Comparison of ENCODE assay signal across 29 cellular contexts in genomic region chr2:100358554-100358953, GRCh38. TPM values are rescaled to one million over a fixed set of nuclear protein-coding genes. Genes with fewer than 3 reads are reported as not detected.
"Had no signal": no experiment of that assay in that cellular context is flagged by ENCODE, and none has a peak within 500 bp of the region (broad histone marks: within the 10 kb centered on the region; RNA-seq: fewer than 3 reads in every experiment).

No MANE protein-coding gene starts in this region.

- H3K4me1 ChIP-seq: colonic mucosa, esophagus muscularis mucosa, esophagus squamous epithelium, foreskin keratinocyte, gastrocnemius medialis, gastroesophageal sphincter, heart left ventricle, heart right ventricle had no signal

- FAIRE-seq: colon, endometrium, endothelial cell of umbilical vein, frontal cortex had no signal

- DNase-seq: colonic mucosa; cortex of kidney; dermis blood vessel endothelial cell; dorsolateral prefrontal cortex; effector CD4-positive, alpha-beta T cell; effector CD8-positive, alpha-beta T cell; effector memory CD4-positive, alpha-beta T cell; effector memory CD8-positive, alpha-beta T cell; endodermal cell; erythroblast; esophagus squamous epithelium; foreskin fibroblast; foreskin keratinocyte; foreskin melanocyte; gastrocnemius medialis; glutamatergic neuron; head of caudate nucleus; heart left ventricle; heart right ventricle had no signal

- H3K9me3 ChIP-seq: colonic mucosa, gastrocnemius medialis had no signal

- H3K27ac ChIP-seq: colonic mucosa, coronary artery, dorsolateral prefrontal cortex, epithelial cell of prostate, esophagus muscularis mucosa, esophagus squamous epithelium, foreskin keratinocyte, gastrocnemius medialis, gastroesophageal sphincter, heart left ventricle, heart right ventricle had no signal

- ATAC-seq: effector memory CD8-positive, alpha-beta T cell; esophagus mucosa; foreskin keratinocyte; gastrocnemius medialis; gastroesophageal sphincter; heart left ventricle; heart right ventricle had no signal

- H3K27me3 ChIP-seq: colonic mucosa, dorsolateral prefrontal cortex, esophagus muscularis mucosa, foreskin keratinocyte, gastrocnemius medialis, gastroesophageal sphincter, heart left ventricle, heart right ventricle had no signal

- H3K4me3 ChIP-seq: colonic mucosa, coronary artery, dorsolateral prefrontal cortex, esophagus muscularis mucosa, esophagus squamous epithelium, gastrocnemius medialis, gastroesophageal sphincter, heart left ventricle, heart right ventricle had no signal

- H3K36me3 ChIP-seq: colonic mucosa, esophagus muscularis mucosa, esophagus squamous epithelium, gastrocnemius medialis, gastroesophageal sphincter, heart left ventricle, heart right ventricle had no signal

RNA-seq across cellular contexts. Expression of gene LONRF2, which starts 36.3 kb away (rescaled TPM):
- total RNA-seq: dermis blood vessel endothelial cell, dermis microvascular lymphatic vessel endothelial cell, endothelial cell of umbilical vein, foreskin keratinocyte had no signal
- polyA plus RNA-seq: foreskin keratinocyte had no signal
